In the genomic region with DNA sequence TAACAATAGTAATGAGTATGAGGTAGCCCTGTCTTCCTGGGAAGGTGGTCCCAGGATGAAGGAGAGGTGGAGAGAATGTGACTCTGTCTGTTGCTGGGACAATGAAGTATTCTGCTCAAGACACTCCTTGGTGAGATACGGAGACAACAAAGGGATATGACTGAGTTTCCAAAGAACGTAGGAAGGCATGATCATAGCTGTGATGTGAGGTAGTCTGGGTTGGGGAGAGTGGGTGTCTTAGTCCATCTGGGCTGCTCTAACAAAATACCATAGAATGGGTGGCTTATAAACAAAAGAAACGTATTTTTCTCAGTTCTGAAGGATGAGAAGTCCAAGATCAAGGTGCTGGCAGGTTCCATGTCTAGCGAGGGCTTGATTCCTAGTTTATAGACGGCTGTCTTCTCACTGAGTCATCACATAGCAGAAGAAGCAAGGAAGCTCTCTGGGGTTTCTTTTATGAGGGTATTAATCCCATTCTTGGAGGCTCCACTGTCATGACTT, we compare ENCODE assay signal across 1 cellular context.
TF ChIP-seq lines count a peak whose summit lies in the region.

No MANE protein-coding gene starts in this region.

TF ChIP-seq in WTC11, 78 proteins besides CTCF, POLR2A, EP300 and RAD21 (continued from another document):
- TF ChIP-seq, protein P1, sequence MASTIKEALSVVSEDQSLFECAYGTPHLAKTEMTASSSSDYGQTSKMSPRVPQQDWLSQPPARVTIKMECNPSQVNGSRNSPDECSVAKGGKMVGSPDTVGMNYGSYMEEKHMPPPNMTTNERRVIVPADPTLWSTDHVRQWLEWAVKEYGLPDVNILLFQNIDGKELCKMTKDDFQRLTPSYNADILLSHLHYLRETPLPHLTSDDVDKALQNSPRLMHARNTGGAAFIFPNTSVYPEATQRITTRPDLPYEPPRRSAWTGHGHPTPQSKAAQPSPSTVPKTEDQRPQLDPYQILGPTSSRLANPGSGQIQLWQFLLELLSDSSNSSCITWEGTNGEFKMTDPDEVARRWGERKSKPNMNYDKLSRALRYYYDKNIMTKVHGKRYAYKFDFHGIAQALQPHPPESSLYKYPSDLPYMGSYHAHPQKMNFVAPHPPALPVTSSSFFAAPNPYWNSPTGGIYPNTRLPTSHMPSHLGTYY (CRISPR knock-in tag; IDR thresholded peaks at IDR 0.05), result no peak
- TF ChIP-seq JUN (CRISPR knock-in tag; IDR thresholded peaks at IDR 0.05) (no peak), SMAD4 (CRISPR knock-in tag; IDR thresholded peaks at IDR 0.05) (no peak)
- TF ChIP-seq, protein P2, sequence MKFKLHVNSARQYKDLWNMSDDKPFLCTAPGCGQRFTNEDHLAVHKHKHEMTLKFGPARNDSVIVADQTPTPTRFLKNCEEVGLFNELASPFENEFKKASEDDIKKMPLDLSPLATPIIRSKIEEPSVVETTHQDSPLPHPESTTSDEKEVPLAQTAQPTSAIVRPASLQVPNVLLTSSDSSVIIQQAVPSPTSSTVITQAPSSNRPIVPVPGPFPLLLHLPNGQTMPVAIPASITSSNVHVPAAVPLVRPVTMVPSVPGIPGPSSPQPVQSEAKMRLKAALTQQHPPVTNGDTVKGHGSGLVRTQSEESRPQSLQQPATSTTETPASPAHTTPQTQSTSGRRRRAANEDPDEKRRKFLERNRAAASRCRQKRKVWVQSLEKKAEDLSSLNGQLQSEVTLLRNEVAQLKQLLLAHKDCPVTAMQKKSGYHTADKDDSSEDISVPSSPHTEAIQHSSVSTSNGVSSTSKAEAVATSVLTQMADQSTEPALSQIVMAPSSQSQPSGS (CRISPR knock-in tag; IDR thresholded peaks at IDR 0.05; ENCODE audit: borderline replicate concordance, low read depth), result no peak
- TF ChIP-seq, protein P3, sequence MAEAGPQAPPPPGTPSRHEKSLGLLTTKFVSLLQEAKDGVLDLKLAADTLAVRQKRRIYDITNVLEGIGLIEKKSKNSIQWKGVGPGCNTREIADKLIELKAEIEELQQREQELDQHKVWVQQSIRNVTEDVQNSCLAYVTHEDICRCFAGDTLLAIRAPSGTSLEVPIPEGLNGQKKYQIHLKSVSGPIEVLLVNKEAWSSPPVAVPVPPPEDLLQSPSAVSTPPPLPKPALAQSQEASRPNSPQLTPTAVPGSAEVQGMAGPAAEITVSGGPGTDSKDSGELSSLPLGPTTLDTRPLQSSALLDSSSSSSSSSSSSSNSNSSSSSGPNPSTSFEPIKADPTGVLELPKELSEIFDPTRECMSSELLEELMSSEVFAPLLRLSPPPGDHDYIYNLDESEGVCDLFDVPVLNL (CRISPR knock-in tag; IDR thresholded peaks at IDR 0.05; ENCODE audit: borderline replicate concordance, low read depth), result no peak
